ENCODE assay signal across 8 cellular contexts in the genomic region with DNA sequence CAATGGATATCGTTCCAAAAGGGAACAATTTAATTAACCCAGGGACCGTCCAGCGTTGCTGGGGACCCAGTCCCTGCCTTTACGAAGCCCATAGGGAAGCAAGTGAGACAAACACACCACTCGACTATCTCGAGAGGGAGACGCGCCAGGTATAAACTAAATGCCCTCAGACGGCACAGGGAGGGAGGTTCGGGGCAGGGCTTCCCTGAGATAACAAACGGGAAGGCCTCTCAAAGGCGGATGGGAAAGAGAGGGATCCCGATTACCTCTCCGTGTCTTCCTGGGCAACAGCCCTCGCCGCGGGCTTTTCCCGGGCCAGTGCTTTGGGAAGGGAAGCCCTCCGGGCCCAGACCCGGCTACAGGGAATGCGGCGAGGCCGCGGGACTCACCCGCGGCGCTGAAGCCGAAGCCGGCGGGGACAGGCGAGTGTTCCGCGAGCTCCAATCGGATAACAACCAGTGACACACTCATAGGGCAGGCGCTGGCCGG. TPM values are rescaled to one million over a fixed set of nuclear protein-coding genes. Genes with fewer than 3 reads are reported as not detected.
DNase-seq lines count a peak whose midpoint lies in the region; ATAC-seq lines count a peak whose summit lies in the region.

No MANE protein-coding gene starts in this region.

- H3K27me3 ChIP-seq in GM23248 (replicated peaks; ENCODE audit: insufficient read depth) (no peaks in the 10 kb centered on the region), NT2/D1 (ENCODE audit: insufficient read depth, insufficient read length) (no peaks in the 10 kb centered on the region), duodenal mucosa (ENCODE audit: control insufficient read depth in 1 of 2, insufficient read depth in 2 of 2, low read length in 2 of 2) (no peaks in the 10 kb centered on the region)

- no peaks in the 10 kb centered on the region for H3F3A ChIP-seq in GM23248 (ENCODE audit: insufficient read depth)

- no peaks in the 10 kb centered on the region for H3K27me3 Mint-ChIP-seq in naive B cell

- H2AFZ ChIP-seq in GM23248, result peak overlapping the region; percentile 89

- DNase-seq in GM23248 (no peak), NT2/D1 (ENCODE audit: low read depth, low spot score) (no peak), naive B cell (no peak), NCI-H1092 (lab: John Stamatoyannopoulos, UW) (no peak)
- no peak for DNase-seq in activated CD4-positive, CD25-positive, alpha-beta regulatory T cell (lab: John Stamatoyannopoulos, UW)

- H3K4me3 Mint-ChIP-seq in naive B cell, result peak overlapping the region; percentile 94 to 98 (median 96)

- H4K20me1 ChIP-seq in GM23248 (ENCODE audit: insufficient read depth), result no peaks in the 10 kb centered on the region

- H3K9me3 ChIP-seq in ES-I3 (ENCODE audit: control insufficient read depth, insufficient read depth, low read length) (no peaks in the 10 kb centered on the region), GM23248 (ENCODE audit: low read depth) (no peaks in the 10 kb centered on the region), NT2/D1 (ENCODE audit: insufficient read depth, low read length) (no peaks in the 10 kb centered on the region), duodenal mucosa (ENCODE audit: control insufficient read depth in 1 of 2, low read length in 2 of 2) (no peaks in the 10 kb centered on the region)

- in situ Hi-C loops in GM23248 (cut with MboI), result no loop called here

- peak overlapping the region; percentile 93 for H3K4me3 ChIP-seq in GM23248
- H3K4me3 ChIP-seq in NT2/D1 (ENCODE audit: insufficient read length, low read depth), result peak overlapping the region; percentile 93
- H3K4me3 ChIP-seq in duodenal mucosa (ENCODE audit: low read depth in 1 of 2, low read length in 2 of 2), result peak overlapping the region; percentile 79 to 93

- H3K9me2 ChIP-seq in GM23248 (ENCODE audit: insufficient read depth), result no peaks in the 10 kb centered on the region

- H3K36me3 ChIP-seq in ES-I3 (ENCODE audit: insufficient read depth, low read length) (peaks cover 14% of the 10 kb centered on the region), GM23248 (ENCODE audit: low read depth) (no peaks in the 10 kb centered on the region), NT2/D1 (ENCODE audit: insufficient read depth, insufficient read length, low read length) (peaks cover 30% of the 10 kb centered on the region), duodenal mucosa (ENCODE audit: control insufficient read depth in 1 of 2, insufficient read depth in 2 of 2, low read length in 2 of 2) (peaks cover 15 to 28% of the 10 kb centered on the region in 2 donors)

- ATAC-seq in naive B cell (ENCODE audit: low read depth in 2 of 2) (peak in 1 of 2 donors; percentile 5), GM18861 (IDR thresholded peaks at IDR 0.05; ENCODE audit: unreplicated experiment) (no peak)

- peaks cover 79% of the 10 kb centered on the region for H3K79me2 ChIP-seq in GM23248 (ENCODE audit: insufficient read depth)

- H3K4me1 Mint-ChIP-seq in naive B cell, result peaks cover 28 to 46% (median 39%) of the 10 kb centered on the region in 3 donors

- H3K4me1 ChIP-seq in ES-I3 (ENCODE audit: insufficient read depth, low read length), result peaks cover 4% of the 10 kb centered on the region; the same call in 1 of the 2 replicates
- H3K4me1 ChIP-seq in GM23248 (ENCODE audit: insufficient read depth), result peaks cover 20% of the 10 kb centered on the region
- peaks cover 3% of the 10 kb centered on the region for H3K4me1 ChIP-seq in NT2/D1 (ENCODE audit: insufficient read depth, insufficient read length)
- peaks cover 18 to 25% of the 10 kb centered on the region in 2 donors for H3K4me1 ChIP-seq in duodenal mucosa (ENCODE audit: control insufficient read depth in 1 of 2, insufficient read depth in 2 of 2, low read length in 2 of 2)

- peak overlapping the region; percentile 95 to 99 (median 97) for H3K27ac Mint-ChIP-seq in naive B cell

- H3K9me3 Mint-ChIP-seq in naive B cell, result no peaks in the 10 kb centered on the region

- WGBS in GM23248 (ENCODE audit: low coverage in 1 of 2, low lambda C conversion rate in 2 of 2, missing lambda C conversion rate in 2 of 2), 2 experiments, result 1% methylated on average over 34 to 35 of the region's 36 CpGs

- H3K36me3 Mint-ChIP-seq in naive B cell, result peaks cover 0 to 9% of the 10 kb centered on the region in 2 donors

- peak overlapping the region; percentile 98 for H3K4me2 ChIP-seq in GM23248 (ENCODE audit: unreplicated experiment)

- H3K9ac ChIP-seq in ES-I3 (ENCODE audit: low read depth, low read length) (peak overlapping the region; percentile 100), GM23248 (peak overlapping the region; percentile 93), NT2/D1 (ENCODE audit: insufficient read length, low read depth) (peak overlapping the region; percentile 94), duodenal mucosa (ENCODE audit: low read depth in 1 of 2, low read length in 2 of 2) (peak overlapping the region; percentile 83 to 98)

- peak overlapping the region; percentile 71 for H3K27ac ChIP-seq in GM23248
- peak overlapping the region; percentile 42 for H3K27ac ChIP-seq in duodenal mucosa (ENCODE audit: low read depth, low read length)

RNA-seq across cellular contexts. Expression of gene BRAP, which starts 0.4 kb away (rescaled TPM):
- total RNA-seq in GM23248 (2014; rRNA removed; shearing (Covaris generic)), result 13.7 and 14.7 TPM in 2 replicates
- polyA plus RNA-seq in GM23248 (2016; fragmentation: Nextera tagmentation; extraction: Ambion mirVana) (17.0 and 18.7 TPM in 2 replicates), naive B cell (ENCODE audit: low read depth in 6 of 6) (10 to 100 TPM; 20.0 to 25.6 (median 23.2) TPM)

RNA-seq across cellular contexts. Expression of gene ACAD10, which starts 0.5 kb away (rescaled TPM):
- 10.0 and 12.0 TPM in 2 replicates for total RNA-seq in GM23248 (2014; rRNA removed; shearing (Covaris generic))
- polyA plus RNA-seq in GM23248 (2016; fragmentation: Nextera tagmentation; extraction: Ambion mirVana) (7.4 and 7.6 TPM in 2 replicates), naive B cell (ENCODE audit: low read depth in 6 of 6) (10 to 100 TPM; 10.0 to 19.4 (median 12.3) TPM)
